In genomic region chr3:78875431-78875830, GRCh38 we compare ENCODE assay signal across 15 cellular contexts.
"Had no signal": no experiment of that assay in that cellular context is flagged by ENCODE, and none has a peak within 500 bp of the region (broad histone marks: within the 10 kb centered on the region; RNA-seq: fewer than 3 reads in every experiment).

No MANE protein-coding gene starts in this region.

- H3K27ac Mint-ChIP-seq: activated CD8-positive, alpha-beta T cell treated with anti-CD3 and anti-CD28 coated beads for 36 hours; activated naive CD4-positive, alpha-beta T cell treated with anti-CD3 and anti-CD28 coated beads, Interleukin-2, amount 50 U/mL, for 72 hours; stimulated activated effector memory CD8-positive, alpha-beta T cell treated with anti-CD3 and anti-CD28 coated beads, Interleukin-12 subunit alpha, Interleukin-12 subunit beta, amount 100 ng/mL, for 72 hours; T-helper 17 cell had no signal

- H3K4me3 ChIP-seq: body of pancreas had no signal

- ATAC-seq: activated CD8-positive, alpha-beta T cell treated with anti-CD3 and anti-CD28 coated beads for 36 hours; activated naive CD4-positive, alpha-beta T cell treated with anti-CD3 and anti-CD28 coated beads, Interleukin-2, amount 50 U/mL, for 72 hours; body of pancreas; left cardiac atrium; stimulated activated effector memory CD8-positive, alpha-beta T cell treated with anti-CD3 and anti-CD28 coated beads, Interleukin-12 subunit alpha, Interleukin-12 subunit beta, amount 100 ng/mL, for 72 hours; T-helper 17 cell had no signal

- H3K36me3 Mint-ChIP-seq: activated naive CD4-positive, alpha-beta T cell treated with anti-CD3 and anti-CD28 coated beads, Interleukin-2, amount 50 U/mL, for 72 hours; stimulated activated effector memory CD8-positive, alpha-beta T cell treated with anti-CD3 and anti-CD28 coated beads, Interleukin-12 subunit alpha, Interleukin-12 subunit beta, amount 100 ng/mL, for 72 hours had no signal

- H3K4me1 Mint-ChIP-seq: stimulated activated effector memory CD8-positive, alpha-beta T cell treated with anti-CD3 and anti-CD28 coated beads, Interleukin-12 subunit alpha, Interleukin-12 subunit beta, amount 100 ng/mL, for 72 hours; T-helper 17 cell had no signal

- H2AFZ ChIP-seq: parathyroid adenoma had no signal

- H3K9me3 ChIP-seq: body of pancreas had no signal

- DNase-seq: activated CD4-positive, alpha-beta T cell treated with anti-CD3 and anti-CD28 coated beads for 48 hours; activated CD8-positive, alpha-beta T cell treated with anti-CD3 and anti-CD28 coated beads for 36 hours; activated gamma-delta T cell; activated T-cell treated with anti-CD3 and anti-CD28 coated beads, Interleukin-2, amount 50 U/mL, for 48 hours; amniotic stem cell; body of pancreas; central memory CD4-positive, alpha-beta T cell; cortex of kidney; effector CD4-positive, alpha-beta T cell; head of caudate nucleus; left cardiac atrium; T-helper 17 cell had no signal

- H3K27me3 ChIP-seq: body of pancreas had no signal

- H3K9me3 Mint-ChIP-seq: activated CD8-positive, alpha-beta T cell treated with anti-CD3 and anti-CD28 coated beads for 36 hours had no signal

- H3K27me3 Mint-ChIP-seq: activated CD8-positive, alpha-beta T cell treated with anti-CD3 and anti-CD28 coated beads for 36 hours; T-helper 17 cell had no signal

- H3K27ac ChIP-seq: body of pancreas, parathyroid adenoma had no signal

- H3K4me1 ChIP-seq: body of pancreas, parathyroid adenoma had no signal

- H3K79me2 ChIP-seq: parathyroid adenoma had no signal

- H3K4me3 Mint-ChIP-seq: activated CD8-positive, alpha-beta T cell treated with anti-CD3 and anti-CD28 coated beads for 36 hours; stimulated activated effector memory CD8-positive, alpha-beta T cell treated with anti-CD3 and anti-CD28 coated beads, Interleukin-12 subunit alpha, Interleukin-12 subunit beta, amount 100 ng/mL, for 72 hours; T-helper 17 cell had no signal

- H3K9ac ChIP-seq: parathyroid adenoma had no signal
